Comparison of ENCODE assay signal across 25 cellular contexts in the genomic region with DNA sequence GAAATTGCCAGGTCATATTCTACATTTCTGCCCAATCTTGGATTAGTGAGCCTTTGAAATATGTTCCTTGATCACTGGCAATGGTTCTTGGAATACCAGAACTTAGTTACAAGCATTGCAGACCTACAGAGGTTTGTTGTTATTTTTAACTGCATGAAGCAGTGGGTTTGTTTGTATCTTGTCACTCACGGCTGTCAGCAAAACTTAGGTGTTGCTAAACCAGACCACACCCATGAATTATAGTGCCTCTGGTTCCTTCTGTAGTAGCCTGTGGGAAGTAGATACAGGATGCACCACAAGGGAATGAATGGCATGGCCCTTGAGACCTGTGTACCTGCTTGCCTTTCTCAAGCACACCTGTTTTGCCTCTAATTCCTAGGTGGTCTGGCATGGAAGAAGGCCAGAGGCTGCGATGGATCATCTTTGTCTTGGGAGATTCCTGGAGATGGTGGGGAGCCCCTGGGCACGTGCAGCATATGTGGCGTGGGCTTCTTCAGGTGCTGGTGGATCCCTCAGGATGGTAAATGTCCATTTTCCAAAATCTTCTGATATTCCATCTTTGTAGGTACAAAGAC.
DNase-seq lines count a peak whose midpoint lies in the region; ATAC-seq and TF ChIP-seq lines count a peak whose summit lies in the region.
"Had no signal": no experiment of that assay in that cellular context is flagged by ENCODE, and none has a peak within 500 bp of the region (broad histone marks: within the 10 kb centered on the region; RNA-seq: fewer than 3 reads in every experiment).

No MANE protein-coding gene starts in this region.

- H3K9me3 ChIP-seq in right atrium auricular region (peaks cover 0 to 85% of the 10 kb centered on the region in 2 donors), subcutaneous abdominal adipose tissue (ENCODE audit: control insufficient read depth in 5 of 5, low read length in 5 of 5) (peaks cover 67 to 94% (median 84%) of the 10 kb centered on the region in 5 donors), ascending aorta (peaks cover 13 to 78% of the 10 kb centered on the region in 2 donors)
- H3K9me3 ChIP-seq: HAP-1, SJCRH30 had no signal

- H3K36me3 ChIP-seq in right atrium auricular region = peaks cover 90% of the 10 kb centered on the region
- H3K36me3 ChIP-seq in subcutaneous abdominal adipose tissue (ENCODE audit: control insufficient read depth in 5 of 5, insufficient read depth in 5 of 5, low read length in 5 of 5) = peaks cover 36 to 84% (median 82%) of the 10 kb centered on the region in 5 donors
- peaks cover 70 to 96% of the 10 kb centered on the region in 2 donors for H3K36me3 ChIP-seq in ascending aorta
- H3K36me3 ChIP-seq: HAP-1, SJCRH30 had no signal

- H3K4me3 ChIP-seq in right atrium auricular region (no peak overlapping the region), subcutaneous abdominal adipose tissue (ENCODE audit: low read depth in 1 of 5, low read length in 5 of 5) (peak overlapping the region in 4 of 5 donors; percentile 25 to 49 (median 42)), ascending aorta (no peak overlapping the region)
- H3K4me3 ChIP-seq: BLaER1, HAP-1, SJCRH30 had no signal

- no peak for DNase-seq in Right ventricle myocardium inferior (ENCODE audit: missing footprints)
- DNase-seq in right atrium auricular region (ENCODE audit: low spot score) = no peak
- peak; percentile 5 for DNase-seq in cardiac septum (ENCODE audit: low spot score)
- peak; percentile 4 for DNase-seq in mucosa of gallbladder (ENCODE audit: low spot score)
- no peak for DNase-seq in effector CD8-positive, alpha-beta T cell (lab: John Stamatoyannopoulos, UW)
- DNase-seq in SKM-1 (lab: John Stamatoyannopoulos, UW; ENCODE audit: unreplicated experiment) = no peak
- DNase-seq in ascending aorta (ENCODE audit: low spot score in 2 of 2) = no peak
- DNase-seq: ACHN; Caco-2; CD4-positive, alpha-beta memory T cell; DND-41; NCI-H1092 treated with DMSO at 0.1 percent for 48 hours; NCI-H1436 treated with DMSO at 0.1 percent for 48 hours; NCI-H2029; NCI-H2227 treated with DMSO at 0.1 percent for 48 hours; NCI-H524; NCI-H774; NK-92 treated with Interleukin-12 subunit alpha and Interleukin-12 subunit beta, amount 100 ng/mL, for 24 hours; SJCRH30 had no signal

- no peak overlapping the region for H3K9ac ChIP-seq in subcutaneous abdominal adipose tissue (ENCODE audit: low read length in 5 of 5)
- H3K9ac ChIP-seq: BLaER1, KMS-11 had no signal

- ATAC-seq in Right ventricle myocardium inferior = peak; percentile 21
- ATAC-seq: Panc1 had no signal

- intact Hi-C loops in Right ventricle myocardium inferior (cut with DNase I) (loop anchor here (10.0 kb wide), 1 partner anchor 79 kb away; no protein-coding TSS in a partner anchor), cardiac septum (cut with DNase I) (no loop called here), ascending aorta (cut with DNase I) (no loop called here)

- no peaks in the 10 kb centered on the region for H3K27me3 ChIP-seq in right atrium auricular region
- H3K27me3 ChIP-seq in subcutaneous abdominal adipose tissue (ENCODE audit: control insufficient read depth in 5 of 5, insufficient read depth in 4 of 5, low read length in 5 of 5) = no peaks in the 10 kb centered on the region
- H3K27me3 ChIP-seq in ascending aorta = no peaks in the 10 kb centered on the region
- H3K27me3 ChIP-seq: BLaER1, SJCRH30 had no signal

- TF ChIP-seq CTCF in right atrium auricular region (IDR thresholded peaks at IDR 0.05) = no peak
- no peak for TF ChIP-seq CTCF in ascending aorta (IDR thresholded peaks at IDR 0.05)

- no peak overlapping the region for H3K27ac ChIP-seq in right atrium auricular region
- no peak overlapping the region for H3K27ac ChIP-seq in subcutaneous abdominal adipose tissue (ENCODE audit: low read depth, low read length)
- H3K27ac ChIP-seq in ascending aorta = no peak overlapping the region
- H3K27ac ChIP-seq: 22Rv1, BLaER1, KMS-11, SJCRH30 had no signal

- H3K4me1 ChIP-seq in right atrium auricular region = no peaks in the 10 kb centered on the region
- no peaks in the 10 kb centered on the region for H3K4me1 ChIP-seq in subcutaneous abdominal adipose tissue (ENCODE audit: control insufficient read depth in 5 of 5, insufficient read depth in 5 of 5, low read length in 5 of 5)
- H3K4me1 ChIP-seq in ascending aorta = no peaks in the 10 kb centered on the region
- H3K4me1 ChIP-seq: BLaER1, Caco-2, HAP-1, SJCRH30 had no signal

Comparison
In these comparisons a context has a peak if more than half of its experiments do, and no peak if none do; other contexts are left out.
1. DNase-seq: peak in cardiac septum (single experiment) and mucosa of gallbladder (single experiment); none in Right ventricle myocardium inferior (single experiment), right atrium auricular region (single experiment), effector CD8-positive, alpha-beta T cell (single experiment), SKM-1 (single experiment) and ascending aorta (0 of 2).
2. H3K4me3 ChIP-seq: peak in subcutaneous abdominal adipose tissue (4 of 5); none in right atrium auricular region (0 of 2) and ascending aorta (0 of 2).